ENCODE assay signal across 31 cellular contexts in the genomic region with DNA sequence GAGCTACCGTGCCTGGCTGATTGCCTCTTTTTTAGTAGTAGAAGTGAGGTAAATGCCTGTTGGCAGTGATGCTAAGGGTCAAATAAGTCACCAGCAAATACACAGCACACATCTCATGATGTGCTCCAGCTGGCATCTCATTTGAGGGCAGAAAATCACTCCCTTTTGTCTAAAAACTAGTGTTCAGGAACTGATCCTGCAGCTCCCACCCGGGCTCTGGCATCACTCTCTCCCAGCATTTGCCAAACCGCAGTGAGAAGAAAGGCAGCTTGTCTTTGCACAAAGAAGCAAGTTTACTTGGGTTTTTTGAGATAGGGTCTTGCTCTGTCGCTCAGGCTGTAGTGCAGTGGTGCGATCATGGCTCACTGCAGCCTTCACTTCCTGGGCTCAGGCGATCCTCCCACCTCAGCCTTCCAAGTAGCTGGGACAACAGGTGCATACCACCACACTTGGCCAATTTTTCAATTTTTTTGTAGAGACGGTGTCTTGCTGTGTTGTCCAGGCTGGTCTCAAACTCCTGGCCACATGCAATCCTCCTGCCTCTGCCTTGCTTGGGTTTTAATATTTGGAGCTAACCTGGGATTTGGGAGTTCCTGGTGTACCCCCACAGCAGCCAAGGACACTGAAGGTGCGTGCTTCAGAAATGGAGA. TPM values are rescaled to one million over a fixed set of nuclear protein-coding genes. Genes with fewer than 3 reads are reported as not detected.
DNase-seq lines count a peak whose midpoint lies in the region; ATAC-seq, FAIRE-seq and TF ChIP-seq lines count a peak whose summit lies in the region.
"Had no signal": no experiment of that assay in that cellular context is flagged by ENCODE, and none has a peak within 500 bp of the region (broad histone marks: within the 10 kb centered on the region; RNA-seq: fewer than 3 reads in every experiment).

No MANE protein-coding gene starts in this region.

- H3K36me3 Mint-ChIP-seq in astrocyte (ENCODE audit: low read depth, unreplicated experiment) = no peaks in the 10 kb centered on the region
- no peaks in the 10 kb centered on the region for H3K36me3 Mint-ChIP-seq in activated T-helper 17 cell treated with anti-CD3 and anti-CD28 coated beads, Interleukin-2, amount 50 U/mL, for 72 hours (ENCODE audit: low read depth)
- H3K36me3 Mint-ChIP-seq: activated naive CD8-positive, alpha-beta T cell had no signal

- FAIRE-seq in astrocyte (lab: Jason Lieb, UNC) = no peak
- no peak for FAIRE-seq in frontal cortex (lab: Jason Lieb, UNC)
- FAIRE-seq: kidney, urothelium cell line had no signal

- H4K20me1 ChIP-seq in astrocyte (ENCODE audit: insufficient read depth, low read length) = no peaks in the 10 kb centered on the region
- H4K20me1 ChIP-seq: BLaER1 treated with 17β-estradiol and CSF1 and Interleukin-3, amounts not matched to agents 10 nM and 100 nM had no signal

- no peak overlapping the region for H2AFZ ChIP-seq in astrocyte (ENCODE audit: low read depth, low read length)

- H3K9me3 ChIP-seq in astrocyte (ENCODE audit: insufficient read depth, low read depth, low read length) = no peaks in the 10 kb centered on the region
- H3K9me3 ChIP-seq: gastroesophageal sphincter, HAP-1, neutrophil had no signal

- no peak overlapping the region for H3K27ac ChIP-seq in astrocyte (ENCODE audit: low read depth, low read length)
- H3K27ac ChIP-seq: BLaER1 treated with 17β-estradiol and CSF1 and Interleukin-3, amounts not matched to agents 10 nM and 100 nM; gastroesophageal sphincter; neutrophil; RWPE1; skin epidermis; WERI-Rb-1 had no signal

- no peak overlapping the region for H3K4me3 Mint-ChIP-seq in astrocyte (ENCODE audit: unreplicated experiment)
- no peak overlapping the region for H3K4me3 Mint-ChIP-seq in activated T-helper 17 cell treated with anti-CD3 and anti-CD28 coated beads, Interleukin-2, amount 50 U/mL, for 72 hours
- H3K4me3 Mint-ChIP-seq: activated CD8-positive, alpha-beta memory T cell treated with anti-CD3 and anti-CD28 coated beads, Interleukin-2, amount 10 ng/mL, durations not matched to agents 7 days and 5 days; activated naive CD8-positive, alpha-beta T cell; activated T-helper 1 cell treated with anti-CD3 and anti-CD28 coated beads, Interleukin-12 subunit alpha, Interleukin-12 subunit beta, Interleukin-2, Interleukin-4 antibody, amounts not matched to agents 30 ng/mL and 10 ng/mL and 1 ng/mL, durations not matched to agents 14 hours and 24 hours and 36 hours; brain; T-helper 2 cell treated with Interferon-gamma antibody and Interleukin-4, amounts not matched to agents 5 μg/mL and 100 μg/mL, for 36 hours had no signal

- no peak overlapping the region for H3K9ac ChIP-seq in astrocyte (ENCODE audit: low read length)
- H3K9ac ChIP-seq: BLaER1 treated with 17β-estradiol and CSF1 and Interleukin-3, amounts not matched to agents 10 nM and 100 nM had no signal

- no peak overlapping the region for H3K27ac Mint-ChIP-seq in astrocyte (ENCODE audit: unreplicated experiment)
- no peak overlapping the region for H3K27ac Mint-ChIP-seq in activated T-helper 17 cell treated with anti-CD3 and anti-CD28 coated beads, Interleukin-2, amount 50 U/mL, for 72 hours
- H3K27ac Mint-ChIP-seq: activated CD8-positive, alpha-beta memory T cell treated with anti-CD3 and anti-CD28 coated beads, Interleukin-2, amount 10 ng/mL, durations not matched to agents 7 days and 5 days; activated naive CD8-positive, alpha-beta T cell; activated T-helper 1 cell treated with anti-CD3 and anti-CD28 coated beads, Interleukin-12 subunit alpha, Interleukin-12 subunit beta, Interleukin-2, Interleukin-4 antibody, amounts not matched to agents 30 ng/mL and 10 ng/mL and 1 ng/mL, durations not matched to agents 14 hours and 24 hours and 36 hours; brain; T-helper 2 cell treated with Interferon-gamma antibody and Interleukin-4, amounts not matched to agents 5 μg/mL and 100 μg/mL, for 36 hours had no signal

- no peaks in the 10 kb centered on the region for H3K79me2 ChIP-seq in astrocyte (ENCODE audit: insufficient read depth, low read length)

- ATAC-seq in activated T-helper 17 cell treated with anti-CD3 and anti-CD28 coated beads, Interleukin-2, amount 50 U/mL, for 72 hours (replicated peaks) = no peak
- no peak for ATAC-seq in GM19035 (IDR thresholded peaks at IDR 0.05; ENCODE audit: unreplicated experiment)
- ATAC-seq: activated CD8-positive, alpha-beta memory T cell treated with anti-CD3 and anti-CD28 coated beads, Interleukin-2, amount 10 ng/mL, durations not matched to agents 7 days and 5 days; esophagus mucosa; gastroesophageal sphincter had no signal

- DNase-seq in M059J (ENCODE audit: low read depth) = peak; percentile 15
- peak; percentile 10 for DNase-seq in astrocyte (ENCODE audit: low read depth)
- DNase-seq in frontal cortex (ENCODE audit: low spot score in 2 of 2) = peak; percentile 21 to 44
- peak; percentile 12 for DNase-seq in occipital lobe (lab: John Stamatoyannopoulos, UW)
- no peak for DNase-seq in SIG-M5 treated with dmso at 0.1 percent for 504 hours (lab: John Stamatoyannopoulos, UW; ENCODE audit: unreplicated experiment)
- no peak for DNase-seq in T-helper 2 cell
- DNase-seq: activated CD4-positive, alpha-beta T cell treated with anti-CD3 and anti-CD28 coated beads, Interleukin-2, amount 50 U/mL, for 1 hour; activated CD8-positive, alpha-beta memory T cell treated with anti-CD3 and anti-CD28 coated beads, Interleukin-2, amount 10 ng/mL, durations not matched to agents 7 days and 5 days; Calu3; effector memory CD4-positive, alpha-beta T cell; kidney; mammary epithelial cell; NCI-H1092 treated with DMSO at 0.1 percent for 48 hours; NCI-H1930; NCI-H748 treated with DMSO at 0.1 percent for 48 hours; WERI-Rb-1 had no signal

- TF ChIP-seq CTCF in astrocyte (IDR thresholded peaks at IDR 0.05; ENCODE audit: insufficient read depth, low read depth, low read length) = no peak

- H3K4me2 ChIP-seq in astrocyte (ENCODE audit: low read length) = no peak overlapping the region
- H3K4me2 ChIP-seq: BLaER1 treated with 17β-estradiol and CSF1 and Interleukin-3, amounts not matched to agents 10 nM and 100 nM had no signal

- H3K9me3 Mint-ChIP-seq in astrocyte (ENCODE audit: unreplicated experiment) = no peaks in the 10 kb centered on the region
- H3K9me3 Mint-ChIP-seq in activated T-helper 17 cell treated with anti-CD3 and anti-CD28 coated beads, Interleukin-2, amount 50 U/mL, for 72 hours = no peaks in the 10 kb centered on the region

- no peaks in the 10 kb centered on the region for H3K36me3 ChIP-seq in astrocyte (ENCODE audit: insufficient read depth, low read length)
- H3K36me3 ChIP-seq: gastroesophageal sphincter, HAP-1, WERI-Rb-1 had no signal

- H3K27me3 ChIP-seq in astrocyte (ENCODE audit: insufficient read depth, low read length) = peaks cover 16% of the 10 kb centered on the region
- H3K27me3 ChIP-seq: BLaER1 treated with 17β-estradiol and CSF1 and Interleukin-3, amounts not matched to agents 10 nM and 100 nM had no signal

- no peak overlapping the region for H3K4me3 ChIP-seq in astrocyte (ENCODE audit: insufficient read depth, low read depth, low read length)
- H3K4me3 ChIP-seq: BLaER1 treated with 17β-estradiol and CSF1 and Interleukin-3, amounts not matched to agents 10 nM and 100 nM; gastroesophageal sphincter; HAP-1; skin epidermis had no signal

- no peaks in the 10 kb centered on the region for H3K4me1 Mint-ChIP-seq in astrocyte (ENCODE audit: low read depth, unreplicated experiment)
- H3K4me1 Mint-ChIP-seq in activated T-helper 17 cell treated with anti-CD3 and anti-CD28 coated beads, Interleukin-2, amount 50 U/mL, for 72 hours = peaks cover 5% of the 10 kb centered on the region

- H3K4me1 ChIP-seq in astrocyte (ENCODE audit: insufficient read depth, low read length) = no peaks in the 10 kb centered on the region
- H3K4me1 ChIP-seq: BLaER1 treated with 17β-estradiol and CSF1 and Interleukin-3, amounts not matched to agents 10 nM and 100 nM; HAP-1 had no signal

- peaks cover 23% of the 10 kb centered on the region for H3K27me3 Mint-ChIP-seq in astrocyte (ENCODE audit: low read depth, unreplicated experiment)
- H3K27me3 Mint-ChIP-seq in activated T-helper 17 cell treated with anti-CD3 and anti-CD28 coated beads, Interleukin-2, amount 50 U/mL, for 72 hours = peaks cover 19% of the 10 kb centered on the region

RNA-seq across cellular contexts. Expression of a gene that starts 4.1 kb away (rescaled TPM):
- total RNA-seq in M059J (2014; rRNA removed; shearing (Covaris generic)) = 1.5 TPM in 1 of 2 replicates, not detected in the other
- total RNA-seq in astrocyte = 1.0 TPM in 1 of 2 replicates, not detected in the other
- total RNA-seq in frontal cortex = not detected
- total RNA-seq in occipital lobe = not detected
- total RNA-seq in activated T-helper 17 cell treated with anti-CD3 and anti-CD28 coated beads, Interleukin-2, amount 50 U/mL, for 72 hours = not detected
- total RNA-seq: activated CD8-positive, alpha-beta memory T cell treated with anti-CD3 and anti-CD28 coated beads, Interleukin-2, amount 10 ng/mL, durations not matched to agents 7 days and 5 days; activated T-helper 1 cell treated with anti-CD3 and anti-CD28 coated beads, Interleukin-12 subunit alpha, Interleukin-12 subunit beta, Interleukin-2, Interleukin-4 antibody, amounts not matched to agents 30 ng/mL and 10 ng/mL and 1 ng/mL, durations not matched to agents 14 hours and 24 hours and 36 hours; myocyte had no signal

RNA-seq across cellular contexts. Expression of a gene that starts 31.6 kb away (rescaled TPM):
- total RNA-seq in M059J (2014; rRNA removed; shearing (Covaris generic)) = 24.4 and 27.2 TPM in 2 replicates
- 37.4 and 41.5 TPM in 2 replicates for total RNA-seq in astrocyte
- 27.3 TPM for total RNA-seq in frontal cortex
- 35.4 TPM for total RNA-seq in occipital lobe
- 10 to 100 TPM; 44.2 to 47.4 TPM for total RNA-seq in activated T-helper 17 cell treated with anti-CD3 and anti-CD28 coated beads, Interleukin-2, amount 50 U/mL, for 72 hours

RNA-seq across cellular contexts. Expression of a gene that starts 57.9 kb away (rescaled TPM):
- 12.8 and 13.8 TPM in 2 replicates for total RNA-seq in M059J (2014; rRNA removed; shearing (Covaris generic))
- total RNA-seq in astrocyte = 11.0 and 11.5 TPM in 2 replicates
- 9.0 TPM for total RNA-seq in frontal cortex
- 6.1 TPM for total RNA-seq in occipital lobe
- 1 to 10 TPM; 5.5 to 8.4 TPM for total RNA-seq in activated T-helper 17 cell treated with anti-CD3 and anti-CD28 coated beads, Interleukin-2, amount 50 U/mL, for 72 hours

RNA-seq across cellular contexts. Expression of a gene that starts 58.0 kb away (rescaled TPM):
- 17.5 and 33.0 TPM in 2 replicates for total RNA-seq in M059J (2014; rRNA removed; shearing (Covaris generic))
- 36.5 and 38.0 TPM in 2 replicates for total RNA-seq in astrocyte
- 82.3 TPM for total RNA-seq in frontal cortex
- total RNA-seq in occipital lobe = 90.5 TPM
- 10 to 100 TPM; 17.4 to 28.4 TPM for total RNA-seq in activated T-helper 17 cell treated with anti-CD3 and anti-CD28 coated beads, Interleukin-2, amount 50 U/mL, for 72 hours

Comparison
In these comparisons a context has a peak if more than half of its experiments do, and no peak if none do; other contexts are left out.
1. DNase-seq: peak in M059J (single experiment), astrocyte (single experiment), frontal cortex (2 of 2) and occipital lobe (single experiment); none in SIG-M5 treated with dmso at 0.1 percent for 504 hours (single experiment) and T-helper 2 cell (0 of 5).